In the genomic region with DNA sequence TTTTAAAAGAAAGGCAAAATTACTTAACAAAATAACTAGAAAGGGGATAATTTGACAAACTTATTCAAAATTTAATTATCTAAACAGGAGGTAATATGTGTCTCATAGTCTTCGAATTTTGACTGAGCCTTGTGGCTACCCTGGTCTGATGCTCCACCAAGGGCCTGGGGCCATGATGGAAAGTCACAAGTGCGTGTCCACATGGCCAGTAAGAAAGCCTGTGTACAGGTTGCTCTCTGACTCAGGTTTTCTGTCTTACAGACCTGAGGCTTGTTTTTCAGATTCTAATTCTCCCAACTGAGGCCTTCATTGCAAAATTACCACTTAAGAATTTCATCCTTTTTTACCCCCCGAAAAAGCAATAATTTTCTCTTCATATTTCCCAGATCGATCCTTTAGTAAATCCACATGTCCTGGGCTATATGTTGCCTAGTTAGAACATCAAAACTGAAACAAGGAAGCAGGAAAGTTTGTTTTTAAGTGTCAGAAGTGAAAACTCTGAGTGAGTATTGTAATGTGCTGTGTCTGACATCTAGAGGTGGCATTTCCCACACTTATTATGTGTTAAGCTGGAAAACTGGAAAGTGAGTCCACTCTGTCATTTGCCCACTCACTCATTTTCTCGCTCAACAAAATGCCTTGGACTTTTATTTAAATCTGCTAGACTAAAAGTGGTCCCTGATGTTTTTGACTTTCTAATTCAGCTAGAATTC, we compare ENCODE assay signal across 10 cellular contexts. TPM values are rescaled to one million over a fixed set of nuclear protein-coding genes. Genes with fewer than 3 reads are reported as not detected.
A peak's percentile ranks its signal among the peaks of the same experiment; 100 is the strongest.
DNase-seq lines count a peak whose midpoint lies in the region; ATAC-seq, FAIRE-seq and TF ChIP-seq lines count a peak whose summit lies in the region.
"Had no signal": no experiment of that assay in that cellular context is flagged by ENCODE, and none has a peak within 500 bp of the region (broad histone marks: within the 10 kb centered on the region; RNA-seq: fewer than 3 reads in every experiment).

No MANE protein-coding gene starts in this region.

- dilution Hi-C loops in keratinocyte (cut with MboI; ENCODE audit: extremely low pct_ligation_motif_present, low sequenced_read_pairs), result no loop called here

- H3K9me1 ChIP-seq in keratinocyte (ENCODE audit: control insufficient read depth, extremely low read depth, insufficient read depth, low read length), result no peaks in the 10 kb centered on the region

- intact Hi-C loops in A673 (cut with micrococcal nuclease; ENCODE audit: unreplicated experiment) (no loop called here), posterior vena cava (cut with DNase I) (no loop called here)

- peak; percentile 64 for FAIRE-seq in keratinocyte (lab: Jason Lieb, UNC)
- FAIRE-seq: frontal cortex had no signal

- H3K27ac ChIP-seq in A673 (ENCODE audit: low read depth, low read length, poor library complexity, severe bottlenecking) (no peak overlapping the region), OCI-LY3 (ENCODE audit: low read length) (no peak overlapping the region), keratinocyte (ENCODE audit: control insufficient read depth, insufficient read depth, low read length) (no peak overlapping the region)

- H2AFZ ChIP-seq in OCI-LY3 (ENCODE audit: low read depth, low read length) (peak overlapping the region; percentile 26; the same call in 1 of the 2 replicates), keratinocyte (ENCODE audit: control insufficient read depth, low read length) (no peak overlapping the region)

- no peak overlapping the region for H3K9ac ChIP-seq in OCI-LY3 (ENCODE audit: low read length)
- H3K9ac ChIP-seq in keratinocyte (ENCODE audit: control insufficient read depth, extremely low read depth, insufficient read depth, low read length), result no peak overlapping the region

- peak; percentile 46 for ATAC-seq in GM18520 (IDR thresholded peaks at IDR 0.05; ENCODE audit: unreplicated experiment)
- no peak for ATAC-seq in HG02884 (IDR thresholded peaks at IDR 0.05; ENCODE audit: unreplicated experiment)

- no peaks in the 10 kb centered on the region for H3K9me3 ChIP-seq in A673 (ENCODE audit: low read depth, low read length, poor library complexity, severe bottlenecking)
- H3K9me3 ChIP-seq in OCI-LY3 (ENCODE audit: insufficient read depth, low read length), result no peaks in the 10 kb centered on the region
- H3K9me3 ChIP-seq in keratinocyte (ENCODE audit: control insufficient read depth, low read depth, low read length), result no peaks in the 10 kb centered on the region

- H3K36me3 ChIP-seq in A673 (ENCODE audit: insufficient read depth, low read length, poor library complexity, severe bottlenecking) (no peaks in the 10 kb centered on the region), OCI-LY3 (replicated peaks; ENCODE audit: low read depth, low read length) (no peaks in the 10 kb centered on the region), keratinocyte (ENCODE audit: control insufficient read depth in 2 of 2, extremely low read depth in 1 of 2, insufficient read depth in 2 of 2, low read length in 2 of 2) (no peaks in the 10 kb centered on the region)

- H4K20me1 ChIP-seq in OCI-LY3 (ENCODE audit: insufficient read depth, low read length) (no peaks in the 10 kb centered on the region), keratinocyte (ENCODE audit: control insufficient read depth, extremely low read depth, insufficient read depth, low read length) (no peaks in the 10 kb centered on the region)

- peaks cover 12% of the 10 kb centered on the region for H3K27me3 ChIP-seq in A673 (replicated peaks; ENCODE audit: insufficient read depth, low read depth, low read length, poor library complexity)
- H3K27me3 ChIP-seq in OCI-LY3 (ENCODE audit: low read depth, low read length), result peaks cover 11% of the 10 kb centered on the region; the same call in 1 of the 2 replicates
- H3K27me3 ChIP-seq in keratinocyte (ENCODE audit: control insufficient read depth, extremely low read depth, insufficient read depth, low read length), result no peaks in the 10 kb centered on the region

- POLR2A ChIA-PET in A673 (lab: Charles Lee; ENCODE audit: low non-redundant PET), result no interaction called here

- DNase-seq in A673 (ENCODE audit: low spot score) (no peak), keratinocyte (ENCODE audit: low read depth, low spot score) (no peak), amniotic stem cell (lab: John Stamatoyannopoulos, UW) (no peak), DMS153 treated with DMSO at 0.1 percent for 48 hours (lab: John Stamatoyannopoulos, UW; ENCODE audit: unreplicated experiment) (no peak), posterior vena cava (ENCODE audit: low spot score) (no peak)
- DNase-seq: activated CD4-positive, alpha-beta T cell treated with anti-CD3 and anti-CD28 coated beads, Interleukin-2, amount 50 U/mL, for 4 hours had no signal

- CTCF ChIA-PET in A673 (lab: Charles Lee), result interaction anchor here (1.0 kb wide), 1 partner anchor 312 kb away, joined by 3 read pairs; no protein-coding TSS in a partner anchor

- H3K4me3 ChIP-seq in A673 (ENCODE audit: low read depth, low read length, poor library complexity, severe bottlenecking) (no peak overlapping the region), OCI-LY3 (ENCODE audit: low read length) (no peak overlapping the region), keratinocyte (ENCODE audit: control insufficient read depth in 2 of 3, extremely low read depth in 1 of 3, insufficient read depth in 2 of 3, low read depth in 1 of 3, low read length in 3 of 3) (no peak overlapping the region)

- peak; percentile 32; the same call in 1 of the 2 replicates for TF ChIP-seq CTCF in A673 (conservative IDR thresholded peaks at IDR 0.05; ENCODE audit: low read depth, low read length)
- TF ChIP-seq CTCF in OCI-LY3 (IDR thresholded peaks at IDR 0.05; ENCODE audit: low read depth, low read length), result peak; percentile 57
- TF ChIP-seq CTCF in keratinocyte (optimal IDR thresholded peaks at IDR 0.05 in 1 of 3, IDR thresholded peaks at IDR 0.05 in 1 of 3, conservative IDR thresholded peaks at IDR 0.05 in 1 of 3; ENCODE audit: extremely low read depth in 1 of 3, insufficient read depth in 2 of 3, low read length in 3 of 3), result peak; percentile 27 to 36 (median 34)

- peak overlapping the region; percentile 32; the same call in 1 of the 2 replicates for H3K4me2 ChIP-seq in OCI-LY3 (ENCODE audit: low read length)
- H3K4me2 ChIP-seq in keratinocyte (ENCODE audit: control insufficient read depth, extremely low read depth, insufficient read depth, low read depth, low read length), result no peak overlapping the region

- H3K4me1 ChIP-seq in A673 (ENCODE audit: insufficient read depth, low read length, poor library complexity, severe bottlenecking) (no peaks in the 10 kb centered on the region), OCI-LY3 (ENCODE audit: low read length) (peaks cover 8% of the 10 kb centered on the region), keratinocyte (ENCODE audit: control insufficient read depth, extremely low read depth, insufficient read depth, low read length) (peaks cover 12% of the 10 kb centered on the region)

- H3K79me2 ChIP-seq in OCI-LY3 (ENCODE audit: low read length) (no peaks in the 10 kb centered on the region), keratinocyte (ENCODE audit: control insufficient read depth, insufficient read depth, low read length) (no peaks in the 10 kb centered on the region)

- no TSS peak for BruUV-seq in A673 (replicated peaks; lab: Mats Ljungman, UMichigan)

RNA-seq across cellular contexts. Expression of a gene that starts 10.0 kb away (rescaled TPM):
- total RNA-seq in A673 (2021) (not detected in 2 replicates), posterior vena cava (under 1 TPM in 1 of 2 donors, not detected in 1; 0.14 TPM)
- polyA plus RNA-seq in keratinocyte, result not detected in 3 replicates
- polyA plus RNA-seq in keratinocyte (2011; ENCODE audit: low read depth), result not detected
- not detected in 2 replicates for polyA plus RNA-seq in keratinocyte (2011; cell fraction: cytosol; rRNA removed)
- not detected in 2 replicates for polyA plus RNA-seq in keratinocyte (2011; cell fraction: nucleus; rRNA removed)
- not detected in 2 replicates for polyA plus RNA-seq in keratinocyte (2012; ENCODE audit: low replicate concordance)
- polyA minus RNA-seq in keratinocyte, result not detected in 3 replicates
- not detected for polyA minus RNA-seq in keratinocyte (2011; cell fraction: cytosol; rRNA and poly(A)+ RNA removed)
- not detected in 2 replicates for polyA minus RNA-seq in keratinocyte (2011; cell fraction: nucleus; rRNA and poly(A)+ RNA removed)
- total RNA-seq: frontal cortex had no signal

RNA-seq across cellular contexts. Expression of a gene that starts 39.0 kb away (rescaled TPM):
- not detected in 2 replicates for total RNA-seq in A673 (2021)
- polyA plus RNA-seq in keratinocyte, result 0.09 TPM in 1 of 3 replicates, not detected in the others
- not detected for polyA plus RNA-seq in keratinocyte (2011; ENCODE audit: low read depth)
- not detected in 2 replicates for polyA plus RNA-seq in keratinocyte (2011; cell fraction: cytosol; rRNA removed)
- 0.11 and 0.55 TPM in 2 replicates for polyA plus RNA-seq in keratinocyte (2011; cell fraction: nucleus; rRNA removed)
- polyA plus RNA-seq in keratinocyte (2012; ENCODE audit: low replicate concordance), result not detected in 2 replicates
- 0.32 to 1.4 TPM in 2 of 3 replicates, not detected in the other for polyA minus RNA-seq in keratinocyte
- not detected for polyA minus RNA-seq in keratinocyte (2011; cell fraction: cytosol; rRNA and poly(A)+ RNA removed)
- polyA minus RNA-seq in keratinocyte (2011; cell fraction: nucleus; rRNA and poly(A)+ RNA removed), result 1.5 and 1.9 TPM in 2 replicates
- under 1 TPM in 1 of 2 donors, not detected in 1; 0.51 TPM for total RNA-seq in posterior vena cava
- total RNA-seq: frontal cortex had no signal

RNA-seq across cellular contexts. Expression of a gene that starts 53.8 kb away (rescaled TPM):
- total RNA-seq in A673 (2021) (not detected in 2 replicates), posterior vena cava (not detected)
- polyA plus RNA-seq in keratinocyte, result not detected in 3 replicates
- polyA plus RNA-seq in keratinocyte (2011; ENCODE audit: low read depth), result not detected
- polyA plus RNA-seq in keratinocyte (2011; cell fraction: cytosol; rRNA removed), result not detected in 2 replicates
- polyA plus RNA-seq in keratinocyte (2011; cell fraction: nucleus; rRNA removed), result not detected in 2 replicates
- 0.08 TPM in 1 of 2 replicates, not detected in the other for polyA plus RNA-seq in keratinocyte (2012; ENCODE audit: low replicate concordance)
- not detected in 3 replicates for polyA minus RNA-seq in keratinocyte
- polyA minus RNA-seq in keratinocyte (2011; cell fraction: cytosol; rRNA and poly(A)+ RNA removed), result not detected
- not detected in 2 replicates for polyA minus RNA-seq in keratinocyte (2011; cell fraction: nucleus; rRNA and poly(A)+ RNA removed)
- total RNA-seq: frontal cortex had no signal
